Comparison of ENCODE assay signal across 35 cellular contexts in the genomic region with DNA sequence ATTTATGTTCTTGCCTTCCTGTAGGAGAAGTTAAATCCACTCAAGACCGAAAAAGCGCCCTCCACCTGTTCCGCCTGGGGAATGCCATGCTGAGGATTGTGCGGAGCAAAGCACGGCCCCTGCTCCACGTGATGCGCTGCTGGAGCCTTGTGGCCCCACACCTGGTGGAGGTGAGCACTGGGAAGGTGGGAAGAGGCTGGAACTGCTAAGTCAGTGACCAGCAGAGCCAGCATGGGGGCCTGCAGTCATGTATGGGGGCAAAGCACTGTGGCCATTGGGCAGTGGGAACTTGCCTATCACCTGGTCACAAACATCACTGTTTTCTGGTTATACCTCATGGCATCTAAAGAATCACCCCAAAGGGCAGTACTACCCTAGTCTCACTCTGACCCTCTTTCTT.
"Had no signal": no experiment of that assay in that cellular context is flagged by ENCODE, and none has a peak within 500 bp of the region (broad histone marks: within the 10 kb centered on the region; RNA-seq: fewer than 3 reads in every experiment).

No MANE protein-coding gene starts in this region.

- H3K4me1 Mint-ChIP-seq: activated B cell treated with CpG ODN at 0.5 μM for 24 hours; activated naive CD4-positive, alpha-beta T cell treated with anti-CD3 and anti-CD28 coated beads, Interleukin-2, amount 10 ng/mL, durations not matched to agents 7 days and 5 days; activated naive CD4-positive, alpha-beta T cell treated with anti-CD3 and anti-CD28 coated beads, Interleukin-2, amount 50 U/mL, for 24 hours; activated naive CD8-positive, alpha-beta T cell treated with anti-CD3 and anti-CD28 coated beads, Interleukin-2, amount 10 ng/mL, durations not matched to agents 7 days and 5 days; activated T-helper 17 cell treated with anti-CD3 and anti-CD28 coated beads, Interleukin-2, amount 50 U/mL, for 72 hours; brain had no signal

- H3K9me3 ChIP-seq: ascending aorta had no signal

- H3K27me3 Mint-ChIP-seq: activated naive CD4-positive, alpha-beta T cell treated with anti-CD3 and anti-CD28 coated beads, Interleukin-2, amount 10 ng/mL, durations not matched to agents 7 days and 5 days; activated naive CD8-positive, alpha-beta T cell treated with anti-CD3 and anti-CD28 coated beads, Interleukin-2, amount 10 ng/mL, durations not matched to agents 7 days and 5 days; brain had no signal

- H3K36me3 ChIP-seq: ascending aorta, cardiac muscle cell had no signal

- H3K27ac Mint-ChIP-seq: activated B cell treated with CpG ODN at 0.5 μM for 24 hours; activated CD4-positive, alpha-beta memory T cell treated with anti-CD3 and anti-CD28 coated beads for 36 hours; activated CD4-positive, alpha-beta T cell treated with anti-CD3 and anti-CD28 coated beads, Interleukin-2, amount 10 ng/mL, durations not matched to agents 24 days and 14 days; activated CD8-positive, alpha-beta T cell treated with anti-CD3 and anti-CD28 coated beads for 36 hours; activated naive CD4-positive, alpha-beta T cell treated with anti-CD3 and anti-CD28 coated beads, Interleukin-2, amount 10 ng/mL, durations not matched to agents 7 days and 5 days; activated naive CD4-positive, alpha-beta T cell treated with anti-CD3 and anti-CD28 coated beads, Interleukin-2, amount 50 U/mL, for 24 hours; activated naive CD8-positive, alpha-beta T cell; activated naive CD8-positive, alpha-beta T cell treated with anti-CD3 and anti-CD28 coated beads, Interleukin-2, amount 10 ng/mL, durations not matched to agents 7 days and 5 days; activated naive CD8-positive, alpha-beta T cell treated with anti-CD3 and anti-CD28 coated beads, Interleukin-2, amount 50 U/mL, for 24 hours; activated T-cell treated with anti-CD3 and anti-CD28 coated beads, Interleukin-2, amount 50 U/mL, for 72 hours; activated T-helper 1 cell treated with anti-CD3 and anti-CD28 coated beads, Interleukin-12 subunit alpha, Interleukin-12 subunit beta, Interleukin-2, Interleukin-4 antibody, amounts not matched to agents 30 ng/mL and 10 ng/mL and 1 ng/mL, durations not matched to agents 14 hours and 24 hours and 36 hours; activated T-helper 17 cell treated with anti-CD3 and anti-CD28 coated beads, Interleukin-2, amount 50 U/mL, for 72 hours; brain; T-helper 1 cell treated with Interleukin-12 subunit alpha and Interleukin-12 subunit beta and Interleukin-4 antibody, amounts not matched to agents 30 μg/mL and 1 μg/mL, for 36 hours; T-helper 2 cell treated with Interferon-gamma antibody and Interleukin-4, amounts not matched to agents 5 μg/mL and 100 μg/mL, for 36 hours had no signal

- DNase-seq: activated B cell treated with CpG ODN at 0.5 μM for 24 hours; activated CD4-positive, alpha-beta memory T cell treated with anti-CD3 and anti-CD28 coated beads for 36 hours; activated CD4-positive, alpha-beta T cell treated with anti-CD3 and anti-CD28 coated beads for 4 hours; activated CD4-positive, alpha-beta T cell treated with anti-CD3 and anti-CD28 coated beads, Interleukin-2, amount 10 ng/mL, durations not matched to agents 24 days and 14 days; activated CD4-positive, alpha-beta T cell treated with anti-CD3 and anti-CD28 coated beads, Interleukin-2, amount 50 U/mL, for 1 hour; activated CD4-positive, alpha-beta T cell treated with anti-CD3 and anti-CD28 coated beads, Interleukin-2, amount 50 U/mL, for 4 hours; activated CD4-positive, CD25-positive, alpha-beta regulatory T cell treated with anti-CD3 and anti-CD28 coated beads, Interleukin-2, amount 50 U/mL, for 72 hours; activated CD8-positive, alpha-beta memory T cell treated with anti-CD3 and anti-CD28 coated beads, Interleukin-2, amount 50 U/mL, for 4 hours; activated CD8-positive, alpha-beta T cell treated with anti-CD3 and anti-CD28 coated beads for 36 hours; activated gamma-delta T cell; activated naive CD4-positive, alpha-beta T cell treated with anti-CD3 and anti-CD28 coated beads, Interleukin-2, amount 10 ng/mL, durations not matched to agents 7 days and 5 days; activated naive CD4-positive, alpha-beta T cell treated with Interleukin-2 at 50 U/mL for 16 hours; activated naive CD8-positive, alpha-beta T cell treated with anti-CD3 and anti-CD28 coated beads, Interleukin-2, amount 10 ng/mL, durations not matched to agents 7 days and 5 days; activated naive CD8-positive, alpha-beta T cell treated with anti-CD3 and anti-CD28 coated beads, Interleukin-2, amount 50 U/mL, for 24 hours; activated T-cell treated with anti-CD3 and anti-CD28 coated beads for 4 hours; activated T-cell treated with anti-CD3 and anti-CD28 coated beads, Interleukin-2, amount 50 U/mL, for 1 hour; activated T-cell treated with anti-CD3 and anti-CD28 coated beads, Interleukin-2, amount 50 U/mL, for 4 hours; activated T-cell treated with anti-CD3 and anti-CD28 coated beads, Interleukin-2, amount 50 U/mL, for 72 hours; amygdala; anterior cingulate cortex; cerebellar nuclear complex; T-helper 1 cell; T-helper 2 cell; T-helper 9 cell had no signal

- H3K4me3 ChIP-seq: ascending aorta, cardiac muscle cell had no signal

- H3K4me1 ChIP-seq: ascending aorta had no signal

- H3K9me3 Mint-ChIP-seq: activated B cell treated with CpG ODN at 0.5 μM for 24 hours; activated CD4-positive, alpha-beta memory T cell treated with anti-CD3 and anti-CD28 coated beads for 36 hours; activated CD4-positive, alpha-beta T cell treated with anti-CD3 and anti-CD28 coated beads, Interleukin-2, amount 10 ng/mL, durations not matched to agents 24 days and 14 days; activated CD8-positive, alpha-beta T cell treated with anti-CD3 and anti-CD28 coated beads for 36 hours; activated naive CD4-positive, alpha-beta T cell treated with anti-CD3 and anti-CD28 coated beads, Interleukin-2, amount 10 ng/mL, durations not matched to agents 7 days and 5 days; activated naive CD4-positive, alpha-beta T cell treated with anti-CD3 and anti-CD28 coated beads, Interleukin-2, amount 50 U/mL, for 24 hours; activated naive CD8-positive, alpha-beta T cell treated with anti-CD3 and anti-CD28 coated beads, Interleukin-2, amount 10 ng/mL, durations not matched to agents 7 days and 5 days; activated naive CD8-positive, alpha-beta T cell treated with anti-CD3 and anti-CD28 coated beads, Interleukin-2, amount 50 U/mL, for 24 hours; activated T-cell treated with anti-CD3 and anti-CD28 coated beads, Interleukin-2, amount 50 U/mL, for 4 hours; activated T-cell treated with anti-CD3 and anti-CD28 coated beads, Interleukin-2, amount 50 U/mL, for 72 hours; activated T-helper 1 cell treated with anti-CD3 and anti-CD28 coated beads, Interleukin-12 subunit alpha, Interleukin-12 subunit beta, Interleukin-2, Interleukin-4 antibody, amounts not matched to agents 30 ng/mL and 10 ng/mL and 1 ng/mL, durations not matched to agents 14 hours and 24 hours and 36 hours; activated T-helper 17 cell treated with anti-CD3 and anti-CD28 coated beads, Interleukin-2, amount 50 U/mL, for 72 hours; brain; central memory CD8-positive, alpha-beta T cell; T-helper 1 cell treated with Interleukin-12 subunit alpha and Interleukin-12 subunit beta and Interleukin-4 antibody, amounts not matched to agents 30 μg/mL and 1 μg/mL, for 36 hours; T-helper 2 cell treated with Interferon-gamma antibody and Interleukin-4, amounts not matched to agents 5 μg/mL and 100 μg/mL, for 36 hours had no signal

- H3K27ac ChIP-seq: ascending aorta, cardiac muscle cell, VCaP had no signal

- H3K27me3 ChIP-seq: ascending aorta, cardiac muscle cell had no signal

- H3K36me3 Mint-ChIP-seq: activated CD4-positive, alpha-beta memory T cell treated with anti-CD3 and anti-CD28 coated beads for 36 hours; activated naive CD4-positive, alpha-beta T cell treated with anti-CD3 and anti-CD28 coated beads, Interleukin-2, amount 10 ng/mL, durations not matched to agents 7 days and 5 days; activated naive CD4-positive, alpha-beta T cell treated with anti-CD3 and anti-CD28 coated beads, Interleukin-2, amount 50 U/mL, for 24 hours; activated naive CD8-positive, alpha-beta T cell; activated naive CD8-positive, alpha-beta T cell treated with anti-CD3 and anti-CD28 coated beads, Interleukin-2, amount 10 ng/mL, durations not matched to agents 7 days and 5 days had no signal

- H3K4me3 Mint-ChIP-seq: activated B cell treated with CpG ODN at 0.5 μM for 24 hours; activated CD4-positive, alpha-beta memory T cell treated with anti-CD3 and anti-CD28 coated beads for 36 hours; activated CD4-positive, alpha-beta T cell treated with anti-CD3 and anti-CD28 coated beads, Interleukin-2, amount 10 ng/mL, durations not matched to agents 24 days and 14 days; activated CD8-positive, alpha-beta T cell treated with anti-CD3 and anti-CD28 coated beads for 36 hours; activated naive CD4-positive, alpha-beta T cell treated with anti-CD3 and anti-CD28 coated beads, Interleukin-2, amount 10 ng/mL, durations not matched to agents 7 days and 5 days; activated naive CD4-positive, alpha-beta T cell treated with anti-CD3 and anti-CD28 coated beads, Interleukin-2, amount 50 U/mL, for 24 hours; activated naive CD8-positive, alpha-beta T cell; activated naive CD8-positive, alpha-beta T cell treated with anti-CD3 and anti-CD28 coated beads, Interleukin-2, amount 10 ng/mL, durations not matched to agents 7 days and 5 days; activated naive CD8-positive, alpha-beta T cell treated with anti-CD3 and anti-CD28 coated beads, Interleukin-2, amount 50 U/mL, for 24 hours; activated T-cell treated with anti-CD3 and anti-CD28 coated beads, Interleukin-2, amount 50 U/mL, for 4 hours; activated T-cell treated with anti-CD3 and anti-CD28 coated beads, Interleukin-2, amount 50 U/mL, for 72 hours; activated T-helper 1 cell treated with anti-CD3 and anti-CD28 coated beads, Interleukin-12 subunit alpha, Interleukin-12 subunit beta, Interleukin-2, Interleukin-4 antibody, amounts not matched to agents 30 ng/mL and 10 ng/mL and 1 ng/mL, durations not matched to agents 14 hours and 24 hours and 36 hours; activated T-helper 17 cell treated with anti-CD3 and anti-CD28 coated beads, Interleukin-2, amount 50 U/mL, for 72 hours; brain; central memory CD8-positive, alpha-beta T cell; T-helper 1 cell treated with Interleukin-12 subunit alpha and Interleukin-12 subunit beta and Interleukin-4 antibody, amounts not matched to agents 30 μg/mL and 1 μg/mL, for 36 hours; T-helper 2 cell treated with Interferon-gamma antibody and Interleukin-4, amounts not matched to agents 5 μg/mL and 100 μg/mL, for 36 hours had no signal
